Comparison of ENCODE assay signal across 18 cellular contexts in genomic region chr17:80386341-80386740, GRCh38.
"Had no signal": no experiment of that assay in that cellular context is flagged by ENCODE, and none has a peak within 500 bp of the region (broad histone marks: within the 10 kb centered on the region; RNA-seq: fewer than 3 reads in every experiment).

No MANE protein-coding gene starts in this region.

- H3K4me3 ChIP-seq: esophagus squamous epithelium, gastrocnemius medialis, mucosa of descending colon, neural progenitor cell, transverse colon had no signal

- H3K27me3 ChIP-seq: esophagus squamous epithelium, gastrocnemius medialis, neural progenitor cell, transverse colon had no signal

- H3K4me3 Mint-ChIP-seq: activated CD4-positive, alpha-beta T cell treated with anti-CD3 and anti-CD28 coated beads, Interleukin-2, amount 10 ng/mL, durations not matched to agents 7 days and 5 days; activated naive CD4-positive, alpha-beta T cell treated with anti-CD3 and anti-CD28 coated beads for 36 hours; activated T-helper 1 cell treated with anti-CD3 and anti-CD28 coated beads, Interleukin-12 subunit alpha, Interleukin-12 subunit beta, Interleukin-2, Interleukin-4 antibody, amounts not matched to agents 30 ng/mL and 10 ng/mL and 1 ng/mL, durations not matched to agents 14 hours and 24 hours and 36 hours; endodermal cell; neural progenitor cell had no signal

- H3K27ac Mint-ChIP-seq: activated CD4-positive, alpha-beta T cell treated with anti-CD3 and anti-CD28 coated beads, Interleukin-2, amount 10 ng/mL, durations not matched to agents 7 days and 5 days; activated naive CD4-positive, alpha-beta T cell treated with anti-CD3 and anti-CD28 coated beads for 36 hours; activated T-helper 1 cell treated with anti-CD3 and anti-CD28 coated beads, Interleukin-12 subunit alpha, Interleukin-12 subunit beta, Interleukin-2, Interleukin-4 antibody, amounts not matched to agents 30 ng/mL and 10 ng/mL and 1 ng/mL, durations not matched to agents 14 hours and 24 hours and 36 hours; endodermal cell; neural progenitor cell had no signal

- H3K9ac ChIP-seq: neural progenitor cell, SK-N-SH had no signal

- ATAC-seq: gastrocnemius medialis, left colon, mucosa of descending colon, right cardiac atrium had no signal

- H3K9me3 Mint-ChIP-seq: activated CD4-positive, alpha-beta T cell treated with anti-CD3 and anti-CD28 coated beads, Interleukin-2, amount 10 ng/mL, durations not matched to agents 7 days and 5 days; activated naive CD4-positive, alpha-beta T cell treated with anti-CD3 and anti-CD28 coated beads for 36 hours; activated T-helper 1 cell treated with anti-CD3 and anti-CD28 coated beads, Interleukin-12 subunit alpha, Interleukin-12 subunit beta, Interleukin-2, Interleukin-4 antibody, amounts not matched to agents 30 ng/mL and 10 ng/mL and 1 ng/mL, durations not matched to agents 14 hours and 24 hours and 36 hours; endodermal cell; neural progenitor cell had no signal

- H3K4me1 ChIP-seq: esophagus squamous epithelium, gastrocnemius medialis, neural progenitor cell, transverse colon had no signal

- H3K9me3 ChIP-seq: esophagus squamous epithelium, gastrocnemius medialis, mucosa of descending colon, SK-N-SH, transverse colon had no signal

- H3K27me3 Mint-ChIP-seq: activated CD4-positive, alpha-beta T cell treated with anti-CD3 and anti-CD28 coated beads, Interleukin-2, amount 10 ng/mL, durations not matched to agents 7 days and 5 days had no signal

- H3K27ac ChIP-seq: esophagus squamous epithelium, gastrocnemius medialis, neural progenitor cell, transverse colon had no signal

- H3K36me3 ChIP-seq: neural progenitor cell had no signal

- DNase-seq: activated CD4-positive, alpha-beta T cell treated with anti-CD3 and anti-CD28 coated beads, Interleukin-2, amount 10 ng/mL, durations not matched to agents 7 days and 5 days; activated CD8-positive, alpha-beta memory T cell treated with anti-CD3 and anti-CD28 coated beads, Interleukin-2, amount 50 U/mL, for 48 hours; activated naive CD4-positive, alpha-beta T cell treated with anti-CD3 and anti-CD28 coated beads for 36 hours; cortex of kidney; endodermal cell; esophagus squamous epithelium; gastrocnemius medialis; left colon; mesenchymal stem cell; mucosa of descending colon; right cardiac atrium; SIG-M5; SK-N-SH; stimulated activated CD4-positive, alpha-beta T cell treated with anti-CD3 and anti-CD28 coated beads, Interleukin-12 subunit alpha, Interleukin-12 subunit beta, amount 100 ng/mL, for 4 hours; stimulated activated CD4-positive, alpha-beta T cell treated with anti-CD3 and anti-CD28 coated beads, Interleukin-4, amount 100 ng/mL, for 4 hours; transverse colon had no signal
